ENCODE assay signal across 1 cellular context in the genomic region with DNA sequence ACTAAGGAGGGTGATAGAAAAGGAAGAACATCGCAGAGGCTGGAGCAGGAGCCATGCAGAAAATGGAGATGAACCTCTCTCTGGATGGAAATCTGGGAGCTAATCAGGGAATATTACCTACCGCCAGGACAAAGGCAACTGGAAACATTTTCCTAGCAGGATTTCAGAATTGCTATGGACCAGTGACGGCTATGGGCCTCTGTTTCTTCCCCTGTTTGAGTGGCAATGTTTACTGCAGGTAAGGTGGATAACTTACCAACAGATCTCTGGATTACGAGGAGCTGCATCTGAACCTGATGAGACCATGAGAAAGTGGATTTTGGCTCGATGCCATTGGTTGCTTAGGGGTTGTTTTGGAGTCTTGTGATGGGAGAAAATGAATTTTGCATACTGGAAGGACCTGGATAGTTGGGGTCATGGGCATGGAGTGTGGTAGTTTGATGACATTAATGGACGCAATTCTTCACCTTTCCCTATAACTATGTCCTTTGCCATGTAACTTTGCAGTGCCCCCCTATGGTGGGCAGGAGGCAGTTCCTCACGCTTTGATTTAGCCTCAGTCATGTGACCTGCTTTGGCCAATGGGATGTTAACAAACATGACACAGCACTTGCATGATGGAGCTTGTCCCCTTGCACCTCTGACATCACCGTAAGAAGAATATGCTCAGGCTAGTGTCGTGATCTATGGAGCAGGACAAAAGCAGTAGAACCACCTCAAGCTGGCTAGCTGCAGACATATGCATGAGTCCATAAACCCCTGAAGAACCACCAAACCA.
TF ChIP-seq lines count a peak whose summit lies in the region.

No MANE protein-coding gene starts in this region.

TF ChIP-seq in H1, 55 proteins besides CTCF, POLR2A, EP300 and RAD21:
- TF ChIP-seq, protein P1, sequence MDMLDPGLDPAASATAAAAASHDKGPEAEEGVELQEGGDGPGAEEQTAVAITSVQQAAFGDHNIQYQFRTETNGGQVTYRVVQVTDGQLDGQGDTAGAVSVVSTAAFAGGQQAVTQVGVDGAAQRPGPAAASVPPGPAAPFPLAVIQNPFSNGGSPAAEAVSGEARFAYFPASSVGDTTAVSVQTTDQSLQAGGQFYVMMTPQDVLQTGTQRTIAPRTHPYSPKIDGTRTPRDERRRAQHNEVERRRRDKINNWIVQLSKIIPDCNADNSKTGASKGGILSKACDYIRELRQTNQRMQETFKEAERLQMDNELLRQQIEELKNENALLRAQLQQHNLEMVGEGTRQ (IDR thresholded peaks at IDR 0.05; ENCODE audit: low read length), result peak; percentile 61
- TF ChIP-seq SIN3A (conservative IDR thresholded peaks at IDR 0.05 in 1 of 2, IDR thresholded peaks at IDR 0.05 in 1 of 2; ENCODE audit: low read depth in 1 of 2, low read length in 2 of 2), result no peak
